Comparison of ENCODE assay signal across 25 cellular contexts in genomic region chr14:85764809-85765208, GRCh38.
DNase-seq lines count a peak whose midpoint lies in the region; ATAC-seq and TF ChIP-seq lines count a peak whose summit lies in the region.
"Had no signal": no experiment of that assay in that cellular context is flagged by ENCODE, and none has a peak within 500 bp of the region (broad histone marks: within the 10 kb centered on the region; RNA-seq: fewer than 3 reads in every experiment).

No MANE protein-coding gene starts in this region.

- no peak overlapping the region for H3K4me3 Mint-ChIP-seq in osteocyte (ENCODE audit: unreplicated experiment)
- H3K4me3 Mint-ChIP-seq: activated naive CD8-positive, alpha-beta T cell; B cell; CD8-positive, alpha-beta T cell; stimulated activated naive CD8-positive, alpha-beta T cell treated with anti-CD3 and anti-CD28 coated beads, Interleukin-15, amount 100 ng/mL, for 72 hours; T-helper 2 cell treated with Interferon-gamma antibody and Interleukin-4, amounts not matched to agents 5 μg/mL and 100 μg/mL, for 36 hours had no signal

- in situ Hi-C loops in SK-MEL-5 (cut with HindIII; ENCODE audit: low pct_unique_long_range_greater_than_20kb, low sequenced_read_pairs): no loop called here

- H3K27ac Mint-ChIP-seq in osteocyte (ENCODE audit: unreplicated experiment): peak overlapping the region; percentile 36
- H3K27ac Mint-ChIP-seq: activated naive CD8-positive, alpha-beta T cell; B cell; CD8-positive, alpha-beta T cell; stimulated activated naive CD8-positive, alpha-beta T cell treated with anti-CD3 and anti-CD28 coated beads, Interleukin-15, amount 100 ng/mL, for 72 hours; T-helper 2 cell treated with Interferon-gamma antibody and Interleukin-4, amounts not matched to agents 5 μg/mL and 100 μg/mL, for 36 hours had no signal

- ATAC-seq in GM19035 (IDR thresholded peaks at IDR 0.05; ENCODE audit: unreplicated experiment): no peak
- ATAC-seq: CD8-positive, alpha-beta T cell; left colon; stimulated activated naive CD8-positive, alpha-beta T cell treated with anti-CD3 and anti-CD28 coated beads, Interleukin-15, amount 100 ng/mL, for 72 hours had no signal

- H3K9me3 Mint-ChIP-seq in osteocyte (ENCODE audit: unreplicated experiment): no peaks in the 10 kb centered on the region
- H3K9me3 Mint-ChIP-seq: CD8-positive, alpha-beta T cell; stimulated activated naive CD8-positive, alpha-beta T cell treated with anti-CD3 and anti-CD28 coated beads, Interleukin-15, amount 100 ng/mL, for 72 hours; T-helper 2 cell treated with Interferon-gamma antibody and Interleukin-4, amounts not matched to agents 5 μg/mL and 100 μg/mL, for 36 hours had no signal

- peaks cover 15% of the 10 kb centered on the region for H3K4me1 Mint-ChIP-seq in osteocyte (ENCODE audit: unreplicated experiment)
- H3K4me1 Mint-ChIP-seq: B cell; stimulated activated naive CD8-positive, alpha-beta T cell treated with anti-CD3 and anti-CD28 coated beads, Interleukin-15, amount 100 ng/mL, for 72 hours had no signal

- peaks cover 18% of the 10 kb centered on the region for H3K27me3 Mint-ChIP-seq in osteocyte (ENCODE audit: unreplicated experiment)
- H3K27me3 Mint-ChIP-seq: B cell; stimulated activated naive CD8-positive, alpha-beta T cell treated with anti-CD3 and anti-CD28 coated beads, Interleukin-15, amount 100 ng/mL, for 72 hours had no signal

- TF ChIP-seq CTCF in fibroblast of mammary gland (conservative IDR thresholded peaks at IDR 0.05; ENCODE audit: control insufficient read depth, insufficient read depth, low read depth, low read length) (no peak), osteocyte (IDR thresholded peaks at IDR 0.05) (no peak)

- no peaks in the 10 kb centered on the region for H3K36me3 Mint-ChIP-seq in osteocyte (ENCODE audit: unreplicated experiment)
- H3K36me3 Mint-ChIP-seq: activated naive CD8-positive, alpha-beta T cell; CD8-positive, alpha-beta T cell had no signal

- DNase-seq in H4 (ENCODE audit: low spot score): peak; percentile 32
- DNase-seq in SK-MEL-5 (ENCODE audit: low read depth, low spot score): peak; percentile 41
- DNase-seq in fibroblast of mammary gland (ENCODE audit: low read depth): peak; percentile 71
- DNase-seq in osteocyte (ENCODE audit: extremely low spot score, unreplicated experiment): no peak
- DNase-seq in hypothalamus (lab: John Stamatoyannopoulos, UW): no peak
- no peak for DNase-seq in activated T-cell treated with anti-CD3 and anti-CD28 coated beads, Interleukin-2, amount 50 U/mL, for 1 hour
- DNase-seq in ureter (ENCODE audit: low spot score): no peak
- DNase-seq: activated effector memory CD4-positive, alpha-beta T cell treated with Interleukin-2 at 50 U/mL for 16 hours; activated T-cell treated with anti-CD3 and anti-CD28 coated beads for 4 hours; CD8-positive, alpha-beta T cell; HCEC 1CT; left colon; NCI-H1092 treated with DMSO at 0.1 percent for 48 hours; NCI-H187; NCI-H748 treated with DMSO at 0.1 percent for 48 hours; RPMI8226; small intestine; stimulated activated CD8-positive, alpha-beta memory T cell treated with anti-CD3 and anti-CD28 coated beads, Interleukin-4, amount 100 ng/mL, for 48 hours; stimulated activated naive CD8-positive, alpha-beta T cell treated with anti-CD3 and anti-CD28 coated beads, Interleukin-15, amount 100 ng/mL, for 72 hours; thyroid gland had no signal

- H3K4me3 ChIP-seq in fibroblast of mammary gland (ENCODE audit: control insufficient read depth, low read depth, low read length): no peak overlapping the region
- H3K4me3 ChIP-seq: hepatocyte, thyroid gland had no signal

Comparison
In these comparisons a context has a peak if more than half of its experiments do, and no peak if none do; other contexts are left out.
1. DNase-seq: peak in H4 (single experiment), SK-MEL-5 (single experiment) and fibroblast of mammary gland (single experiment); none in osteocyte (single experiment), hypothalamus (0 of 51), activated T-cell treated with anti-CD3 and anti-CD28 coated beads, Interleukin-2, amount 50 U/mL, for 1 hour (single experiment) and ureter (single experiment).